In the genomic region with DNA sequence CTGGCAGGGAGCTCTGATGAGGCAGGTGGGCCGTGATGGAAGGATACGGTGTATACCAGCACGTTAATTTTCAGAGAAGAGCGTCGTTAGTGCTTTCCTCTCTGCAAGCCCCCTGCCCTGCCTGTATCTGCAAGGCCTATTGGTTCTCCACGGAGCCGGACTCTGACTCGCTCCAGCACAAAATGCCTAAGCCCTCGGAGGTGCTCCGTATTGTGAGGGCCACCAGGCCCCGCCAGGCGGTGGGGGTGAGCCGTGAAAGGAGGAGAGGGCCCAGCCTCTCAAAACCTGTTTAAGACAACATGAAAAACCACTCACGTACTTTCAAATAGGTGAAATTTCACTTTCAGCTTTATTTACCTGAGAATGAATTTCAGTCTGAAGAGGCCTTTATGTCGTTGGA, we compare ENCODE assay signal across 36 cellular contexts.
"Had no signal": no experiment of that assay in that cellular context is flagged by ENCODE, and none has a peak within 500 bp of the region (broad histone marks: within the 10 kb centered on the region; RNA-seq: fewer than 3 reads in every experiment).

No MANE protein-coding gene starts in this region.

- H3K9me3 ChIP-seq: MG63 had no signal

- H3K4me2 ChIP-seq: KMS-11 had no signal

- H3K4me3 ChIP-seq: MG63 had no signal

- H3K27me3 ChIP-seq: MG63 had no signal

- H3K36me3 ChIP-seq: MG63 had no signal

- H3K9ac ChIP-seq: KMS-11 had no signal

- H3K27ac ChIP-seq: KMS-11 had no signal

- DNase-seq: Karpas-422, Kasumi-1, KBM-7, KG1, MG63, MM.1S, MV-4-11, NCI-H1048, NCI-H1092, NCI-H1092 treated with DMSO at 0.1 percent for 48 hours, NCI-H1105, NCI-H1105 treated with DMSO at 0.1 percent for 48 hours, NCI-H1417, NCI-H1417 treated with DMSO at 0.1 percent for 48 hours, NCI-H1436 treated with DMSO at 0.1 percent for 48 hours, NCI-H146, NCI-H1694, NCI-H1694 treated with DMSO at 0.1 percent for 48 hours, NCI-H187, NCI-H187 treated with DMSO at 0.1 percent for 48 hours, NCI-H1930, NCI-H2029, NCI-H2029 treated with DMSO at 0.1 percent for 48 hours, NCI-H2081, NCI-H2081 treated with DMSO at 0.1 percent for 48 hours, NCI-H2107, NCI-H2171, NCI-H2171 treated with DMSO at 0.1 percent for 48 hours, NCI-H2227 treated with DMSO at 0.1 percent for 48 hours, NCI-H226, NCI-H345, NCI-H446, NCI-H446 treated with DMSO at 0.1 percent for 48 hours, NCI-H510A, NCI-H510A treated with DMSO at 0.1 percent for 48 hours had no signal
